Comparison of ENCODE assay signal across 25 cellular contexts in the genomic region with DNA sequence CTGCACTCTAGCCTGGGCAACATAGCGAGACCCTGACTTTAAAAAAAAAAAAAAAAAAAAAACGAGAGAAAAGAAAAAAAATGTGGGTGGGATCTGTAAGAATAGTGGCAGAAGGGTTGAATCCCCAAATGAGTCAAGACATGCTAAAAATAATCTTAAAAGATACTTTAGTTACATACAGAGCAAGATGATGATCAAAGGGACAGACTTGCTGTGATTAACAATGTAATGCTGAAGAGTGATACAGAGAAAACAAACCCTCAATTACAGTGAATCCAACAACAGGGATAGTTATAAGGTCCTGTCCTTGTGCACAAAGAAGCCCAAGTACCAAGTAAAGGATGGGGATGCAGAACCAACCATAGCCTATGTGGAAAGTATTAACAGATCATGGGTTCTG.
"Had no signal": no experiment of that assay in that cellular context is flagged by ENCODE, and none has a peak within 500 bp of the region (broad histone marks: within the 10 kb centered on the region; RNA-seq: fewer than 3 reads in every experiment).

No MANE protein-coding gene starts in this region.

- H3K27ac ChIP-seq: cardiac muscle cell, hepatocyte, left ventricle myocardium inferior, pancreas, prostate gland, testis had no signal

- ATAC-seq: gastroesophageal sphincter; mucosa of descending colon; pancreas; SK-N-SH treated with all-trans-retinoic acid at 6 μM for 48 hours; stimulated activated memory B cell treated with anti-CD40 and anti-IgM and Interleukin-4, amounts not matched to agents 10 μg/mL and 1 μg/mL and 100 μg/mL, for 72 hours had no signal

- H3K4me1 ChIP-seq: prostate gland, testis had no signal

- H3K4me3 Mint-ChIP-seq: activated naive CD8-positive, alpha-beta T cell; brain; stimulated activated memory B cell treated with anti-CD40 and anti-IgM and Interleukin-4, amounts not matched to agents 10 μg/mL and 1 μg/mL and 100 μg/mL, for 72 hours had no signal

- H3K9me3 Mint-ChIP-seq: activated T-helper 2 cell treated with anti-CD3 and anti-CD28 coated beads, Interferon-gamma antibody, Interleukin-2, Interleukin-4, amounts not matched to agents 10 μg/mL and 5 μg/mL and 100 μg/mL, durations not matched to agents 14 hours and 24 hours and 36 hours; stimulated activated memory B cell treated with anti-CD40 and anti-IgM and Interleukin-4, amounts not matched to agents 10 μg/mL and 1 μg/mL and 100 μg/mL, for 72 hours had no signal

- H3K4me3 ChIP-seq: ascending aorta, cardiac muscle cell, gastroesophageal sphincter, hepatocyte, left ventricle myocardium inferior, mucosa of descending colon, pancreas, prostate gland, sigmoid colon, testis had no signal

- H3K4me1 Mint-ChIP-seq: stimulated activated memory B cell treated with anti-CD40 and anti-IgM and Interleukin-4, amounts not matched to agents 10 μg/mL and 1 μg/mL and 100 μg/mL, for 72 hours had no signal

- H3K9me3 ChIP-seq: ascending aorta, gastroesophageal sphincter, left ventricle myocardium inferior, mucosa of descending colon, pancreas, prostate gland, sigmoid colon, testis had no signal

- H3K36me3 ChIP-seq: prostate gland had no signal

- H3K27me3 Mint-ChIP-seq: activated naive CD8-positive, alpha-beta T cell; brain; stimulated activated memory B cell treated with anti-CD40 and anti-IgM and Interleukin-4, amounts not matched to agents 10 μg/mL and 1 μg/mL and 100 μg/mL, for 72 hours had no signal

- DNase-seq: activated CD4-positive, alpha-beta T cell treated with anti-CD3 and anti-CD28 coated beads, Interleukin-2, amount 50 U/mL, for 1 hour; activated CD4-positive, CD25-positive, alpha-beta regulatory T cell treated with anti-CD3 and anti-CD28 coated beads, Interleukin-2, amount 50 U/mL, for 72 hours; cerebellar nuclear complex; cortex of kidney; islet precursor cell; left ventricle myocardium inferior; mucosa of descending colon; nucleus accumbens; pancreas; sigmoid colon; small intestine; stimulated activated CD4-positive, alpha-beta T cell treated with anti-CD3 and anti-CD28 coated beads, Interleukin-4, amount 100 ng/mL, for 24 hours; T-helper 2 cell; testis; trophoblast cell had no signal

- H3K27me3 ChIP-seq: ascending aorta, cardiac muscle cell, gastroesophageal sphincter, hepatocyte, pancreas, sigmoid colon, testis had no signal

- H3K27ac Mint-ChIP-seq: activated naive CD8-positive, alpha-beta T cell; activated T-helper 2 cell treated with anti-CD3 and anti-CD28 coated beads, Interferon-gamma antibody, Interleukin-2, Interleukin-4, amounts not matched to agents 10 μg/mL and 5 μg/mL and 100 μg/mL, durations not matched to agents 14 hours and 24 hours and 36 hours; stimulated activated memory B cell treated with anti-CD40 and anti-IgM and Interleukin-4, amounts not matched to agents 10 μg/mL and 1 μg/mL and 100 μg/mL, for 72 hours had no signal
